11 cellular contexts compared by ENCODE assay signal in genomic region chr2:127486247-127486912, GRCh38. TPM values are rescaled to one million over a fixed set of nuclear protein-coding genes. Genes with fewer than 3 reads are reported as not detected.
DNase-seq lines count a peak whose midpoint lies in the region; ATAC-seq and TF ChIP-seq lines count a peak whose summit lies in the region.
"Had no signal": no experiment of that assay in that cellular context is flagged by ENCODE, and none has a peak within 500 bp of the region (broad histone marks: within the 10 kb centered on the region; RNA-seq: fewer than 3 reads in every experiment).

No MANE protein-coding gene starts in this region.

- H3K36me3 Mint-ChIP-seq in Caco-2 (ENCODE audit: insufficient read depth, unreplicated experiment), result peaks cover 83% of the 10 kb centered on the region
- peaks cover 53% of the 10 kb centered on the region for H3K36me3 Mint-ChIP-seq in activated naive CD8-positive, alpha-beta T cell treated with anti-CD3 and anti-CD28 coated beads, Interleukin-2, amount 50 U/mL, for 24 hours (ENCODE audit: low read depth)
- H3K36me3 Mint-ChIP-seq in nephron progenitor cell (ENCODE audit: low read depth), result peaks cover 78% of the 10 kb centered on the region

- no peaks in the 10 kb centered on the region for H3K4me1 ChIP-seq in Caco-2

- H3K27ac Mint-ChIP-seq in Caco-2 (ENCODE audit: unreplicated experiment), result peak overlapping the region; percentile 9
- peak overlapping the region; percentile 79 for H3K27ac Mint-ChIP-seq in activated naive CD8-positive, alpha-beta T cell treated with anti-CD3 and anti-CD28 coated beads, Interleukin-2, amount 50 U/mL, for 24 hours
- H3K27ac Mint-ChIP-seq in nephron progenitor cell, result peak overlapping the region; percentile 5

- H3K9me3 Mint-ChIP-seq in Caco-2 (ENCODE audit: unreplicated experiment) (no peaks in the 10 kb centered on the region), nephron progenitor cell (no peaks in the 10 kb centered on the region)
- H3K9me3 Mint-ChIP-seq in activated naive CD8-positive, alpha-beta T cell treated with anti-CD3 and anti-CD28 coated beads, Interleukin-2, amount 50 U/mL, for 24 hours, result no peaks in the 10 kb centered on the region

- CTCF ChIA-PET in Caco-2 (lab: Charles Lee), result no interaction called here

- H3K4me1 Mint-ChIP-seq in Caco-2 (ENCODE audit: low read depth, unreplicated experiment) (no peaks in the 10 kb centered on the region), nephron progenitor cell (no peaks in the 10 kb centered on the region)
- H3K4me1 Mint-ChIP-seq in activated naive CD8-positive, alpha-beta T cell treated with anti-CD3 and anti-CD28 coated beads, Interleukin-2, amount 50 U/mL, for 24 hours, result peaks cover 34% of the 10 kb centered on the region

- H3K27me3 Mint-ChIP-seq in Caco-2 (ENCODE audit: insufficient read depth, unreplicated experiment) (no peaks in the 10 kb centered on the region), nephron progenitor cell (ENCODE audit: low read depth, poor library complexity) (no peaks in the 10 kb centered on the region)
- H3K27me3 Mint-ChIP-seq in activated naive CD8-positive, alpha-beta T cell treated with anti-CD3 and anti-CD28 coated beads, Interleukin-2, amount 50 U/mL, for 24 hours, result no peaks in the 10 kb centered on the region

- no peaks in the 10 kb centered on the region for H3K9me3 ChIP-seq in Caco-2
- H3K9me3 ChIP-seq: heart left ventricle had no signal

- H3K36me3 ChIP-seq in Caco-2 (ENCODE audit: control insufficient read depth, insufficient read depth, low read length), result peaks cover 7% of the 10 kb centered on the region

- no TSS peak for BruUV-seq in Caco-2 (replicated peaks; lab: Mats Ljungman, UMichigan)

- H3K4me3 ChIP-seq in Caco-2 (ENCODE audit: low read depth, low read length), result no peak overlapping the region
- H3K4me3 ChIP-seq: heart left ventricle had no signal

- peak; percentile 38 for ATAC-seq in activated naive CD8-positive, alpha-beta T cell treated with anti-CD3 and anti-CD28 coated beads, Interleukin-2, amount 50 U/mL, for 24 hours
- no peak for ATAC-seq in HG03342 (IDR thresholded peaks at IDR 0.05; ENCODE audit: unreplicated experiment)
- ATAC-seq in GM19395 (IDR thresholded peaks at IDR 0.05; ENCODE audit: unreplicated experiment), result no peak

- TF ChIP-seq CTCF in Caco-2 (IDR thresholded peaks at IDR 0.05; ENCODE audit: insufficient read depth in 1 of 2, low read depth in 1 of 2, low read length in 1 of 2, severe bottlenecking in 1 of 2, unreplicated experiment in 1 of 2) (no peak), nephron progenitor cell (IDR thresholded peaks at IDR 0.05) (no peak)

- intact Hi-C loops in Caco-2 (cut with micrococcal nuclease; ENCODE audit: unreplicated experiment), result no loop called here

- DNase-seq in Caco-2, result no peak
- peak; percentile 67 to 84 for DNase-seq in NOMO-1 (lab: John Stamatoyannopoulos, UW; ENCODE audit: unreplicated experiment in 2 of 2)
- DNase-seq in activated naive CD8-positive, alpha-beta T cell treated with anti-CD3 and anti-CD28 coated beads, Interleukin-2, amount 50 U/mL, for 24 hours, result no peak
- no peak for DNase-seq in nephron progenitor cell
- DNase-seq in stimulated activated naive CD4-positive, alpha-beta T cell (lab: John Stamatoyannopoulos, UW), result no peak
- no peak for DNase-seq in NCI-H1417 (lab: John Stamatoyannopoulos, UW)
- DNase-seq: DMS153, heart left ventricle, NCI-H1092 treated with DMSO at 0.1 percent for 48 hours had no signal

- POLR2A ChIA-PET in Caco-2 (lab: Charles Lee), result no interaction called here

- H3K27me3 ChIP-seq in Caco-2 (replicated peaks; ENCODE audit: control insufficient read depth, insufficient read depth, low read length), result no peaks in the 10 kb centered on the region
- H3K27me3 ChIP-seq: heart left ventricle had no signal

- H3K4me3 Mint-ChIP-seq in Caco-2 (ENCODE audit: unreplicated experiment) (no peak overlapping the region), nephron progenitor cell (no peak overlapping the region)
- no peak overlapping the region for H3K4me3 Mint-ChIP-seq in activated naive CD8-positive, alpha-beta T cell treated with anti-CD3 and anti-CD28 coated beads, Interleukin-2, amount 50 U/mL, for 24 hours

RNA-seq across cellular contexts. Expression of gene IWS1, which starts 39.9 kb away (rescaled TPM):
- total RNA-seq in Caco-2 (2022), result 56.0 and 63.7 TPM in 2 replicates

RNA-seq across cellular contexts. Expression of gene MYO7B, which starts 49.1 kb away (rescaled TPM):
- total RNA-seq in Caco-2 (2022), result 0.27 and 0.58 TPM in 2 replicates

Comparison
In these comparisons a context has a peak if more than half of its experiments do, and no peak if none do; other contexts are left out.
1. DNase-seq: peak in NOMO-1 (2 of 2); none in Caco-2 (0 of 2), activated naive CD8-positive, alpha-beta T cell treated with anti-CD3 and anti-CD28 coated beads, Interleukin-2, amount 50 U/mL, for 24 hours (single experiment), nephron progenitor cell (single experiment), stimulated activated naive CD4-positive, alpha-beta T cell (0 of 6) and NCI-H1417 (0 of 3).
2. H3K27ac Mint-ChIP-seq: peak in every context shown above with its lines; median percentile 79 in activated naive CD8-positive, alpha-beta T cell treated with anti-CD3 and anti-CD28 coated beads, Interleukin-2, amount 50 U/mL, for 24 hours; 9 in Caco-2; 5 in nephron progenitor cell.